ENCODE assay signal across 26 cellular contexts in the genomic region with DNA sequence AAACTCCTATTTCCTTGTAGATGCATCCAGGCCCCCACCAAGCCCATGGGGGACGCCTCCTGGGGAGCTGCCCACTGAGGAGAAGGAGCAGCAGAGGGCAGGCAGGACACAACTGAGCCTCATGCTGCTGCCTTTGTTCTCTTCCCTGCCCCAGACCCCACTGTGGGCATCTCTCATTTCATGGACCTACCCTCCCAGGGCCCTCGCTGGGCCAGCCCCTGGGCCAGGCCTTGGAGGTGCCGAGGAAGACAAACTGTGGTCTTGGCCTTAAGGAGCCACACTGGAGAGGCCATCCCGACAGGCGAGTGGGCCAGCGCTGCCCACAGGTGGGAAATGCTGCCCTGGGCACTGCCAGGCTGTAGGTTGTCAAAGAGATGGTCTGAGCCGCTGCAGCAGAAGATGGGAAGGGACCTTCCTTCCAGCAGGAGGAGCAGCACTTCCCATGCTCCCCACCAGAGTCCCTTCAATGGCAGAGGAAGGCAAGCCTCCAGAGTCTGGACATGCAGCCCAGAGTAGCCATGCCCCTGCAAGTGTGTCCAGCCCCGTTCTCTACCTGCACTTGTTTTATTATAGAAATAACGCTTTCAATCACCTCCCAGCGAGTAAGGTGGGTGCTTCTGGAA.
A peak's percentile ranks its signal among the peaks of the same experiment; 100 is the strongest.
DNase-seq lines count a peak whose midpoint lies in the region; ATAC-seq and TF ChIP-seq lines count a peak whose summit lies in the region.
"Had no signal": no experiment of that assay in that cellular context is flagged by ENCODE, and none has a peak within 500 bp of the region (broad histone marks: within the 10 kb centered on the region; RNA-seq: fewer than 3 reads in every experiment).

No MANE protein-coding gene starts in this region.

- H3K9me2 ChIP-seq in HCT116 (ENCODE audit: insufficient read depth): no peaks in the 10 kb centered on the region
- H3K9me2 ChIP-seq in SK-N-SH: no peaks in the 10 kb centered on the region

- WGBS in SK-N-SH (ENCODE audit: low lambda C conversion rate): 16% methylated on average over 7 of the region's 10 CpGs
- WGBS in sigmoid colon, 2 donors: 88 to 90% methylated on average over 10 of the region's 10 CpGs

- RAD21 ChIA-PET in HCT116 (lab: Charles Lee; ENCODE audit: low non-redundant PET in 1 of 2, low total read pairs in 2 of 2, uncharacterized antibody in 2 of 2, unreplicated experiment in 2 of 2): no interaction called here

- BruUV-seq in HCT116 (replicated peaks; lab: Mats Ljungman, UMichigan): no TSS peak

- H3K4me3 ChIP-seq in HCT116 (replicated peaks in 1 of 2; ENCODE audit: low read depth in 1 of 2, low read length in 2 of 2) (no peak overlapping the region), SK-N-SH (ENCODE audit: low read depth in 2 of 2, low read length in 1 of 2) (no peak overlapping the region), sigmoid colon (no peak overlapping the region), lower lobe of right lung (no peak overlapping the region)
- H3K4me3 ChIP-seq: heart right ventricle, pancreas, right lobe of liver had no signal

- H3K79me2 ChIP-seq in HCT116 (ENCODE audit: insufficient read depth, low read length) (no peaks in the 10 kb centered on the region), SK-N-SH (ENCODE audit: insufficient read depth) (no peaks in the 10 kb centered on the region)

- no peak overlapping the region for H3K9ac ChIP-seq in HCT116 (ENCODE audit: low read length)
- no peak overlapping the region for H3K9ac ChIP-seq in SK-N-SH
- H3K9ac ChIP-seq: KMS-11 had no signal

- no peak overlapping the region for H3K4me3 Mint-ChIP-seq in endothelial cell (ENCODE audit: unreplicated experiment)
- H3K4me3 Mint-ChIP-seq: activated CD4-positive, alpha-beta T cell treated with anti-CD3 and anti-CD28 coated beads, Interleukin-2, amount 10 ng/mL, durations not matched to agents 24 days and 14 days; CD4-positive, alpha-beta T cell; central memory CD8-positive, alpha-beta T cell; natural killer cell; T-helper 1 cell treated with Interleukin-12 subunit alpha and Interleukin-12 subunit beta and Interleukin-4 antibody, amounts not matched to agents 30 μg/mL and 1 μg/mL, for 36 hours had no signal

- H3K9me3 ChIP-seq in HCT116 (ENCODE audit: control insufficient read depth in 1 of 2, insufficient read depth in 1 of 2, low read depth in 1 of 2, low read length in 2 of 2) (no peaks in the 10 kb centered on the region), SK-N-SH (no peaks in the 10 kb centered on the region), sigmoid colon (no peaks in the 10 kb centered on the region), lower lobe of right lung (no peaks in the 10 kb centered on the region)
- H3K9me3 ChIP-seq: heart right ventricle, pancreas, right lobe of liver had no signal

- peak in 1 of 3 experiments; percentile 16; a peak in 1 of 6 replicates for TF ChIP-seq CTCF in HCT116 (IDR thresholded peaks at IDR 0.05 in 2 of 3, conservative IDR thresholded peaks at IDR 0.05 in 1 of 3; ENCODE audit: borderline replicate concordance in 1 of 3, insufficient read depth in 1 of 3, low read depth in 2 of 3, low read length in 2 of 3)
- no peak; the same call in 1 of the 2 replicates for TF ChIP-seq CTCF in SK-N-SH (IDR thresholded peaks at IDR 0.05)
- TF ChIP-seq CTCF in endothelial cell (IDR thresholded peaks at IDR 0.05; ENCODE audit: unreplicated experiment): peak; percentile 16
- TF ChIP-seq CTCF in sigmoid colon (IDR thresholded peaks at IDR 0.05): no peak
- TF ChIP-seq CTCF in lower lobe of right lung (IDR thresholded peaks at IDR 0.05): no peak

- no peaks in the 10 kb centered on the region for H3K27me3 Mint-ChIP-seq in endothelial cell (ENCODE audit: unreplicated experiment)
- H3K27me3 Mint-ChIP-seq: CD4-positive, alpha-beta T cell; central memory CD8-positive, alpha-beta T cell had no signal

- TF ChIP-seq RAD21 in HCT116 (IDR thresholded peaks at IDR 0.05; ENCODE audit: low read depth) (peak; percentile 15; the same call in 1 of the 2 replicates), SK-N-SH (IDR thresholded peaks at IDR 0.05; ENCODE audit: low read length) (no peak)

- no peak overlapping the region for H3K4me2 ChIP-seq in HCT116 (ENCODE audit: low read length)
- no peak overlapping the region for H3K4me2 ChIP-seq in SK-N-SH
- H3K4me2 ChIP-seq: KMS-11 had no signal

- H3F3A ChIP-seq in SK-N-SH (replicated peaks; ENCODE audit: insufficient read depth): no peaks in the 10 kb centered on the region

- DNase-seq in HCT116 (ENCODE audit: low read depth, low spot score): no peak
- peak; percentile 7 for DNase-seq in SK-N-SH
- DNase-seq in endothelial cell (ENCODE audit: low spot score): peak; percentile 9
- peak; percentile 44 for DNase-seq in sigmoid colon
- DNase-seq in lower lobe of right lung: no peak
- no peak for DNase-seq in SHP77 (lab: John Stamatoyannopoulos, UW)
- DNase-seq in globus pallidus (ENCODE audit: low spot score): no peak
- DNase-seq: activated CD4-positive, alpha-beta T cell treated with anti-CD3 and anti-CD28 coated beads, Interleukin-2, amount 10 ng/mL, durations not matched to agents 24 days and 14 days; activated gamma-delta T cell; CD4-positive, alpha-beta T cell; foreskin fibroblast; left colon; midbrain; MV-4-11; natural killer cell; NCI-H146; NCI-H524 treated with DMSO at 0.1 percent for 48 hours; NK-92 treated with Interleukin-12 subunit alpha and Interleukin-12 subunit beta, amount 100 ng/mL, for 24 hours; right lobe of liver; trophoblast cell had no signal

- H3K27me3 ChIP-seq in HCT116 (ENCODE audit: insufficient read depth, low read length) (peaks cover 4% of the 10 kb centered on the region; the same call in 1 of the 2 replicates), SK-N-SH (ENCODE audit: insufficient read depth) (peaks cover 68% of the 10 kb centered on the region), sigmoid colon (peaks cover under 1 to 12% (median 3%) of the 10 kb centered on the region in 3 donors), lower lobe of right lung (ENCODE audit: low read depth) (peaks cover 3% of the 10 kb centered on the region)
- H3K27me3 ChIP-seq: pancreas, right lobe of liver had no signal

- H3K36me3 ChIP-seq in HCT116 (ENCODE audit: control insufficient read depth in 1 of 2, insufficient read depth in 2 of 2, low read length in 2 of 2) (no peaks in the 10 kb centered on the region), SK-N-SH (replicated peaks in 1 of 2; ENCODE audit: control insufficient read depth in 1 of 2, insufficient read depth in 2 of 2, low read length in 1 of 2) (no peaks in the 10 kb centered on the region), sigmoid colon (no peaks in the 10 kb centered on the region), lower lobe of right lung (no peaks in the 10 kb centered on the region)
- H3K36me3 ChIP-seq: heart right ventricle, pancreas, right lobe of liver had no signal

- H3K27ac Mint-ChIP-seq in endothelial cell (ENCODE audit: unreplicated experiment): no peak overlapping the region
- H3K27ac Mint-ChIP-seq: activated CD4-positive, alpha-beta T cell treated with anti-CD3 and anti-CD28 coated beads, Interleukin-2, amount 10 ng/mL, durations not matched to agents 24 days and 14 days; CD4-positive, alpha-beta T cell; natural killer cell; T-helper 1 cell treated with Interleukin-12 subunit alpha and Interleukin-12 subunit beta and Interleukin-4 antibody, amounts not matched to agents 30 μg/mL and 1 μg/mL, for 36 hours had no signal

- TF ChIP-seq POLR2A in HCT116 (IDR thresholded peaks at IDR 0.05; ENCODE audit: borderline replicate concordance, extremely low read depth, insufficient read depth, insufficient read length): no peak
- TF ChIP-seq POLR2A in sigmoid colon (IDR thresholded peaks at IDR 0.05): no peak

- TF ChIP-seq EP300 in SK-N-SH (IDR thresholded peaks at IDR 0.05; ENCODE audit: borderline replicate concordance in 1 of 2, low read depth in 1 of 2, low read length in 1 of 2) (no peak), sigmoid colon (IDR thresholded peaks at IDR 0.05) (no peak)

- ATAC-seq in HCT116 (peak; percentile 71), lower lobe of right lung (no peak), GM18907 (IDR thresholded peaks at IDR 0.05; ENCODE audit: unreplicated experiment) (no peak)
- ATAC-seq: heart right ventricle, left colon, natural killer cell, pancreas had no signal

- H3K4me1 Mint-ChIP-seq in endothelial cell (ENCODE audit: unreplicated experiment): peaks cover 9% of the 10 kb centered on the region

- intact Hi-C loops in HCT116 (cut with micrococcal nuclease) (no loop called here), sigmoid colon (cut with DNase I) (no loop called here), lower lobe of right lung (cut with DNase I) (no loop called here)

- CTCF ChIA-PET in HCT116 (lab: Charles Lee): no interaction called here
- CTCF ChIA-PET in SK-N-SH (lab: Yijun Ruan, JAX): no interaction called here

- no peak overlapping the region for H2AFZ ChIP-seq in HCT116 (ENCODE audit: low read depth, low read length, poor library complexity, severe bottlenecking)
- no peak overlapping the region for H2AFZ ChIP-seq in SK-N-SH (ENCODE audit: low read depth)

- H3K4me1 ChIP-seq in HCT116 (ENCODE audit: control insufficient read depth in 1 of 2, insufficient read depth in 2 of 2, low read length in 2 of 2) (no peaks in the 10 kb centered on the region), SK-N-SH (ENCODE audit: control insufficient read depth in 1 of 2, insufficient read depth in 2 of 2, low read depth in 1 of 2, low read length in 1 of 2) (no peaks in the 10 kb centered on the region), sigmoid colon (peaks cover 0 to 8% (median 0%) of the 10 kb centered on the region in 4 donors), lower lobe of right lung (no peaks in the 10 kb centered on the region)
- H3K4me1 ChIP-seq: heart right ventricle, pancreas had no signal

- peaks cover 3% of the 10 kb centered on the region for H3K36me3 Mint-ChIP-seq in endothelial cell (ENCODE audit: low read depth, unreplicated experiment)
- H3K36me3 Mint-ChIP-seq: natural killer cell had no signal

- H4K20me1 ChIP-seq in HCT116 (ENCODE audit: insufficient read depth): no peaks in the 10 kb centered on the region
- no peaks in the 10 kb centered on the region for H4K20me1 ChIP-seq in SK-N-SH (ENCODE audit: insufficient read depth)

- no peak overlapping the region for H3K27ac ChIP-seq in HCT116 (ENCODE audit: low read depth, low read length)
- no peak overlapping the region for H3K27ac ChIP-seq in SK-N-SH (ENCODE audit: low read depth in 2 of 2, low read length in 1 of 2)
- no peak overlapping the region for H3K27ac ChIP-seq in sigmoid colon
- H3K27ac ChIP-seq in lower lobe of right lung: no peak overlapping the region
- H3K27ac ChIP-seq: heart right ventricle, KMS-11, pancreas, right lobe of liver had no signal

- H3K9me3 Mint-ChIP-seq in endothelial cell (ENCODE audit: unreplicated experiment): no peaks in the 10 kb centered on the region
- H3K9me3 Mint-ChIP-seq: activated CD4-positive, alpha-beta T cell treated with anti-CD3 and anti-CD28 coated beads, Interleukin-2, amount 10 ng/mL, durations not matched to agents 24 days and 14 days; CD4-positive, alpha-beta T cell; central memory CD8-positive, alpha-beta T cell; natural killer cell; T-helper 1 cell treated with Interleukin-12 subunit alpha and Interleukin-12 subunit beta and Interleukin-4 antibody, amounts not matched to agents 30 μg/mL and 1 μg/mL, for 36 hours had no signal

- POLR2A ChIA-PET in HCT116 (lab: Charles Lee): no interaction called here
- POLR2A ChIA-PET in SK-N-SH (lab: Yijun Ruan, JAX): no interaction called here

TF ChIP-seq in HCT116, 20 proteins besides CTCF, POLR2A, EP300 and RAD21 (continues in another document):
- no peak for TF ChIP-seq CEBPB (IDR thresholded peaks at IDR 0.05; ENCODE audit: low read depth)

Comparison
In these comparisons a context has a peak if more than half of its experiments do, and no peak if none do; other contexts are left out.
1. DNase-seq: peak in SK-N-SH (single experiment), endothelial cell (single experiment) and sigmoid colon (single experiment); none in HCT116 (single experiment), lower lobe of right lung (single experiment), SHP77 (0 of 2) and globus pallidus (single experiment).
2. Of the 11 proteins assayed by ChIP-seq in both SK-N-SH and HCT116: peak only in SK-N-SH: none; only in HCT116: RAD21; in both: none; in neither: 9; mixed calls (peak in some experiments, not most) for 1.